Comparison of ENCODE assay signal across 8 cellular contexts in genomic region chr3:196837819-196838420, GRCh38. TPM values are rescaled to one million over a fixed set of nuclear protein-coding genes. Genes with fewer than 3 reads are reported as not detected.
DNase-seq lines count a peak whose midpoint lies in the region; ATAC-seq and TF ChIP-seq lines count a peak whose summit lies in the region.

No MANE protein-coding gene starts in this region.

- no peak overlapping the region for H2AFZ ChIP-seq in OCI-LY3 (ENCODE audit: low read depth, low read length)

- H3K27me3 ChIP-seq in OCI-LY3 (ENCODE audit: low read depth, low read length) (no peaks in the 10 kb centered on the region), neutrophil (no peaks in the 10 kb centered on the region), testis (no peaks in the 10 kb centered on the region)

- ATAC-seq in HG03354 (IDR thresholded peaks at IDR 0.05; ENCODE audit: poor library complexity, severe bottlenecking, unreplicated experiment), result peak; percentile 69
- ATAC-seq in HG02884 (IDR thresholded peaks at IDR 0.05; ENCODE audit: unreplicated experiment), result no peak

- WGBS in testis, 2 donors, result 55 to 56% methylated on average over 3 of the region's 3 CpGs

- H3K4me2 ChIP-seq in OCI-LY3 (ENCODE audit: low read length), result no peak overlapping the region

- TF ChIP-seq CTCF in OCI-LY3 (IDR thresholded peaks at IDR 0.05; ENCODE audit: low read depth, low read length) (peak; percentile 85), fibroblast of pulmonary artery (IDR thresholded peaks at IDR 0.05; ENCODE audit: low read length, missing control alignments) (peak; percentile 88), neutrophil (IDR thresholded peaks at IDR 0.05) (peak; percentile 53), testis (IDR thresholded peaks at IDR 0.05) (peak in 2 of 3 experiments; percentile 28 to 50)

- intact Hi-C loops in testis (cut with DNase I; ENCODE audit: low total_unique reads), result no loop called here

- TF ChIP-seq POLR2A in testis (IDR thresholded peaks at IDR 0.05), result no peak

- H3K4me1 ChIP-seq in OCI-LY3 (ENCODE audit: low read length) (no peaks in the 10 kb centered on the region), neutrophil (ENCODE audit: control insufficient read depth in 1 of 2, insufficient read depth in 1 of 2, low read depth in 1 of 2, low read length in 1 of 2) (no peaks in the 10 kb centered on the region), testis (no peaks in the 10 kb centered on the region)

- H3K9me3 ChIP-seq in OCI-LY3 (ENCODE audit: insufficient read depth, low read length) (no peaks in the 10 kb centered on the region), neutrophil (no peaks in the 10 kb centered on the region), testis (no peaks in the 10 kb centered on the region)

- H4K20me1 ChIP-seq in OCI-LY3 (ENCODE audit: insufficient read depth, low read length), result no peaks in the 10 kb centered on the region; the same call in 1 of the 2 replicates

- no peak overlapping the region for H3K9ac ChIP-seq in OCI-LY3 (ENCODE audit: low read length)

- no peak overlapping the region for H3K4me3 ChIP-seq in OCI-LY3 (ENCODE audit: low read length)
- H3K4me3 ChIP-seq in fibroblast of pulmonary artery (replicated peaks; ENCODE audit: low read depth, low read length), result no peak overlapping the region
- H3K4me3 ChIP-seq in neutrophil (ENCODE audit: low read depth in 1 of 2, low read length in 1 of 2), result no peak overlapping the region
- H3K4me3 ChIP-seq in testis, result no peak overlapping the region

- H3K36me3 ChIP-seq in OCI-LY3 (replicated peaks; ENCODE audit: low read depth, low read length) (no peaks in the 10 kb centered on the region), neutrophil (peaks cover 2% of the 10 kb centered on the region), testis (ENCODE audit: low read depth, missing control alignments) (no peaks in the 10 kb centered on the region)

- H3K27ac ChIP-seq in OCI-LY3 (ENCODE audit: low read length) (no peak overlapping the region), neutrophil (no peak overlapping the region), testis (no peak overlapping the region)

- no peaks in the 10 kb centered on the region for H3K79me2 ChIP-seq in OCI-LY3 (ENCODE audit: low read length)

- DNase-seq in ELF-1 (ENCODE audit: low read depth, low spot score), result peak; percentile 71
- peak; percentile 66 for DNase-seq in activated T-cell treated with anti-CD3 and anti-CD28 coated beads for 4 hours
- peak; percentile 74 for DNase-seq in fibroblast of pulmonary artery (ENCODE audit: low read depth)
- DNase-seq in testis, result peak; percentile 75

RNA-seq across cellular contexts. Expression of gene SENP5, which starts 29.8 kb away (rescaled TPM):
- 10 to 100 TPM; 76.8 to 83.9 TPM for total RNA-seq in testis
- polyA plus RNA-seq in testis (ENCODE audit: insufficient read depth, low read depth, low replicate concordance), result 40.9 TPM
